Comparison of ENCODE assay signal across 19 cellular contexts in the genomic region with DNA sequence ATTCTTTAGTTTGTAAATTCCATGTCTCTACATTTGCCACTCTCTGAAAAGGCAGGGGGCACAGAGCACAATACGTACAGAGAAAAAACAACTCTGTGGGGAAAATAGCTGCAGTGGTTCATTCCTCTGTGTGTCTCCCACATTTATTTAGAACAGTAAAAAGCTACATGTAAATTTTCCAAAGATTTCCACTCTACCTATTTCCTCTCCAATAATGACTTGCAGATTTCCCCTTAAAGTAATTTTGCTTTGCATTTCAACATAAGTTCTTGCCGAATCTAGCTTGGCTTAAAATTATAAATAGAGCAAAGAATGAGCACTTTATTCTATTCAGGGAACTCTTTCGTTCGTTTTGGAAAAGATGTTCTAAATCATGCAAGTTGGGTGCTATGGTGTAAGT. TPM values are rescaled to one million over a fixed set of nuclear protein-coding genes. Genes with fewer than 3 reads are reported as not detected.
DNase-seq lines count a peak whose midpoint lies in the region; ATAC-seq and TF ChIP-seq lines count a peak whose summit lies in the region.
"Had no signal": no experiment of that assay in that cellular context is flagged by ENCODE, and none has a peak within 500 bp of the region (broad histone marks: within the 10 kb centered on the region; RNA-seq: fewer than 3 reads in every experiment).

No MANE protein-coding gene starts in this region.

- no peak overlapping the region for H2AFZ ChIP-seq in fibroblast of lung (ENCODE audit: low read length)
- H2AFZ ChIP-seq in MM.1S (ENCODE audit: low read length) = no peak overlapping the region

- intact Hi-C loops in body of pancreas (cut with DNase I) = no loop called here

- DNase-seq in SJSA1 (ENCODE audit: low read depth in 1 of 2, low spot score in 2 of 2) (no peak), fibroblast of lung (ENCODE audit: low read depth in 2 of 2) (no peak), putamen (ENCODE audit: low spot score) (peak; percentile 7), MM.1S (no peak), body of pancreas (no peak), suprapubic skin (ENCODE audit: low spot score in 2 of 2) (no peak), Peyer's patch (no peak)
- DNase-seq: activated B cell treated with CpG ODN at 0.5 μM for 24 hours; activated CD8-positive, alpha-beta memory T cell treated with anti-CD3 and anti-CD28 coated beads, Interleukin-2, amount 50 U/mL, for 48 hours; activated naive CD8-positive, alpha-beta T cell treated with anti-CD3 and anti-CD28 coated beads, Interleukin-2, amount 10 ng/mL, durations not matched to agents 7 days and 5 days; left lung; NCI-H2107; stimulated activated CD4-positive, alpha-beta T cell treated with anti-CD3 and anti-CD28 coated beads, Interleukin-2, amount 100 ng/mL, for 48 hours; stimulated activated naive CD4-positive, alpha-beta T cell had no signal

- peaks cover 0 to 9% (median 0%) of the 10 kb centered on the region in 11 experiments; a peak in 2 of 22 replicates for H3K9me3 ChIP-seq in BLaER1 treated with 17β-estradiol and CSF1 and Interleukin-3, amounts not matched to agents 10 nM and 100 nM (replicated peaks in 1 of 11)
- H3K9me3 ChIP-seq in SJSA1 (replicated peaks) (no peaks in the 10 kb centered on the region), fibroblast of lung (ENCODE audit: control insufficient read depth, insufficient read depth, low read depth, low read length) (no peaks in the 10 kb centered on the region), MM.1S (replicated peaks; ENCODE audit: insufficient read depth, low read length) (no peaks in the 10 kb centered on the region), body of pancreas (no peaks in the 10 kb centered on the region), suprapubic skin (no peaks in the 10 kb centered on the region), Peyer's patch (no peaks in the 10 kb centered on the region)
- H3K9me3 ChIP-seq: mucosa of descending colon had no signal

- H3K9ac ChIP-seq in BLaER1 treated with 17β-estradiol and CSF1 and Interleukin-3, amounts not matched to agents 10 nM and 100 nM = no peak overlapping the region
- H3K9ac ChIP-seq in fibroblast of lung (ENCODE audit: insufficient read depth, low read length) (no peak overlapping the region), MM.1S (ENCODE audit: low read length) (no peak overlapping the region)

- WGBS in body of pancreas, 2 donors = 65 to 70% methylated on average over 4 of the region's 4 CpGs
- 68% methylated on average over 4 of the region's 4 CpGs for WGBS in suprapubic skin

- no peaks in the 10 kb centered on the region for H3K27me3 ChIP-seq in BLaER1 treated with 17β-estradiol and CSF1 and Interleukin-3, amounts not matched to agents 10 nM and 100 nM
- H3K27me3 ChIP-seq in SJSA1 (replicated peaks) (no peaks in the 10 kb centered on the region), fibroblast of lung (ENCODE audit: control insufficient read depth, insufficient read depth, low read length) (no peaks in the 10 kb centered on the region), MM.1S (replicated peaks; ENCODE audit: insufficient read depth, low read length) (no peaks in the 10 kb centered on the region), body of pancreas (no peaks in the 10 kb centered on the region), suprapubic skin (no peaks in the 10 kb centered on the region), Peyer's patch (no peaks in the 10 kb centered on the region)
- H3K27me3 ChIP-seq: left lung had no signal

- no peak for ATAC-seq in body of pancreas

- H3K79me2 ChIP-seq in fibroblast of lung (ENCODE audit: control insufficient read depth, insufficient read depth, low read length) (no peaks in the 10 kb centered on the region), MM.1S (ENCODE audit: low read length) (no peaks in the 10 kb centered on the region)

- no peak for TF ChIP-seq EP300 in suprapubic skin (IDR thresholded peaks at IDR 0.05)

- peaks cover 30 to 60% (median 49%) of the 10 kb centered on the region in 10 experiments for H3K4me1 ChIP-seq in BLaER1 treated with 17β-estradiol and CSF1 and Interleukin-3, amounts not matched to agents 10 nM and 100 nM
- H3K4me1 ChIP-seq in SJSA1 (replicated peaks) = peaks cover 42% of the 10 kb centered on the region
- H3K4me1 ChIP-seq in fibroblast of lung (ENCODE audit: control insufficient read depth, extremely low read depth, insufficient read depth, low read length) = peaks cover 7% of the 10 kb centered on the region
- no peaks in the 10 kb centered on the region for H3K4me1 ChIP-seq in MM.1S (ENCODE audit: low read length)
- H3K4me1 ChIP-seq in body of pancreas = peaks cover 25% of the 10 kb centered on the region
- H3K4me1 ChIP-seq in suprapubic skin = no peaks in the 10 kb centered on the region
- peaks cover 0 to 29% (median 0%) of the 10 kb centered on the region in 4 donors for H3K4me1 ChIP-seq in Peyer's patch

- H3K4me2 ChIP-seq in BLaER1 treated with 17β-estradiol and CSF1 and Interleukin-3, amounts not matched to agents 10 nM and 100 nM = peak overlapping the region; percentile 15 to 78 (median 62); a peak in 21 of 22 replicates
- H3K4me2 ChIP-seq in fibroblast of lung (ENCODE audit: extremely low read depth, insufficient read depth, low read length) = no peak overlapping the region
- no peak overlapping the region for H3K4me2 ChIP-seq in MM.1S (ENCODE audit: low read depth, low read length)

- no peak overlapping the region for H3K4me3 ChIP-seq in BLaER1 treated with 17β-estradiol and CSF1 and Interleukin-3, amounts not matched to agents 10 nM and 100 nM
- H3K4me3 ChIP-seq in SJSA1 = no peak overlapping the region
- no peak overlapping the region for H3K4me3 ChIP-seq in fibroblast of lung (replicated peaks in 1 of 4; ENCODE audit: control extremely low read depth in 1 of 4, insufficient read depth in 1 of 4, low read depth in 3 of 4, low read length in 4 of 4)
- H3K4me3 ChIP-seq in MM.1S (ENCODE audit: low read length) = no peak overlapping the region
- H3K4me3 ChIP-seq in body of pancreas = no peak overlapping the region
- no peak overlapping the region for H3K4me3 ChIP-seq in suprapubic skin
- no peak overlapping the region for H3K4me3 ChIP-seq in Peyer's patch
- H3K4me3 ChIP-seq: left lung, mucosa of descending colon, smooth muscle cell had no signal

- no peaks in the 10 kb centered on the region for H3F3A ChIP-seq in MM.1S (ENCODE audit: insufficient read depth, low read length)

- TF ChIP-seq POLR2A in body of pancreas (IDR thresholded peaks at IDR 0.05) (no peak), suprapubic skin (IDR thresholded peaks at IDR 0.05) (no peak), Peyer's patch (IDR thresholded peaks at IDR 0.05) (no peak)

- no peak for TF ChIP-seq CTCF in fibroblast of lung (conservative IDR thresholded peaks at IDR 0.05 in 1 of 2, IDR thresholded peaks at IDR 0.05 in 1 of 2; ENCODE audit: low read depth in 1 of 2, low read length in 2 of 2)
- TF ChIP-seq CTCF in MM.1S (IDR thresholded peaks at IDR 0.05; ENCODE audit: low read length) = no peak
- no peak for TF ChIP-seq CTCF in body of pancreas (IDR thresholded peaks at IDR 0.05)
- TF ChIP-seq CTCF in suprapubic skin (IDR thresholded peaks at IDR 0.05) = no peak
- TF ChIP-seq CTCF in Peyer's patch (IDR thresholded peaks at IDR 0.05) = no peak

- H3K27ac ChIP-seq in BLaER1 treated with 17β-estradiol and CSF1 and Interleukin-3, amounts not matched to agents 10 nM and 100 nM = peak overlapping the region in 3 of 11 experiments; percentile 9 to 42 (median 10); a peak in 3 of 22 replicates
- H3K27ac ChIP-seq in SJSA1 = peak overlapping the region; percentile 62
- H3K27ac ChIP-seq in fibroblast of lung (ENCODE audit: insufficient read depth, low read length) = peak overlapping the region; percentile 1
- H3K27ac ChIP-seq in MM.1S (ENCODE audit: low read length) = no peak overlapping the region
- no peak overlapping the region for H3K27ac ChIP-seq in body of pancreas
- no peak overlapping the region for H3K27ac ChIP-seq in suprapubic skin
- H3K27ac ChIP-seq in Peyer's patch = peak overlapping the region in 1 of 4 donors; percentile 68

- peaks cover 0 to 3% (median 0%) of the 10 kb centered on the region in 11 experiments; a peak in 2 of 22 replicates for H4K20me1 ChIP-seq in BLaER1 treated with 17β-estradiol and CSF1 and Interleukin-3, amounts not matched to agents 10 nM and 100 nM
- H4K20me1 ChIP-seq in fibroblast of lung (ENCODE audit: control insufficient read depth, extremely low read depth, insufficient read depth, low read length) (no peaks in the 10 kb centered on the region), MM.1S (ENCODE audit: insufficient read depth, low read length) (no peaks in the 10 kb centered on the region)

- no peaks in the 10 kb centered on the region for H3K9me2 ChIP-seq in MM.1S (replicated peaks; ENCODE audit: insufficient read depth, low read length)

- no peaks in the 10 kb centered on the region for H3K36me3 ChIP-seq in BLaER1 treated with 17β-estradiol and CSF1 and Interleukin-3, amounts not matched to agents 10 nM and 100 nM
- peaks cover 4% of the 10 kb centered on the region; the same call in 1 of the 2 replicates for H3K36me3 ChIP-seq in SJSA1
- no peaks in the 10 kb centered on the region for H3K36me3 ChIP-seq in fibroblast of lung (ENCODE audit: control insufficient read depth, insufficient read depth, low read length)
- H3K36me3 ChIP-seq in MM.1S (replicated peaks; ENCODE audit: insufficient read depth, low read length) = no peaks in the 10 kb centered on the region
- H3K36me3 ChIP-seq in body of pancreas (replicated peaks in 1 of 2; ENCODE audit: insufficient read depth in 1 of 2, low read depth in 2 of 2) = no peaks in the 10 kb centered on the region
- peaks cover 5% of the 10 kb centered on the region for H3K36me3 ChIP-seq in suprapubic skin
- no peaks in the 10 kb centered on the region for H3K36me3 ChIP-seq in Peyer's patch
- H3K36me3 ChIP-seq: left lung had no signal

RNA-seq across cellular contexts. Expression of gene NR2E3, which starts 58.3 kb away (rescaled TPM):
- total RNA-seq in SJSA1 (2014; rRNA removed; shearing (Covaris generic)) = not detected in 2 replicates
- total RNA-seq in fibroblast of lung (0.77 and 1.3 TPM in 2 replicates), body of pancreas (under 1 TPM in 1 of 2 donors, not detected in 1; 0.52 TPM), suprapubic skin (under 1 TPM in 1 of 4 donors, not detected in 3; 0.48 TPM), Peyer's patch (1 to 10 TPM in 3 of 4 donors, not detected in 1; 1.3 to 1.4 (median 1.3) TPM)
- 0.05 and 0.08 TPM in 2 replicates for polyA plus RNA-seq in fibroblast of lung
- polyA plus RNA-seq in fibroblast of lung (2012) = 0.08 and 0.12 TPM in 2 replicates
- 0.37 TPM in 1 of 2 replicates, not detected in the other for polyA minus RNA-seq in fibroblast of lung (ENCODE audit: low replicate concordance)
- total RNA-seq: activated B cell treated with CpG ODN at 0.5 μM for 24 hours; activated naive CD8-positive, alpha-beta T cell treated with anti-CD3 and anti-CD28 coated beads, Interleukin-2, amount 10 ng/mL, durations not matched to agents 7 days and 5 days; pulmonary artery endothelial cell; RPMI7951; smooth muscle cell had no signal
- polyA plus RNA-seq: smooth muscle cell had no signal

Comparison
In these comparisons a context has a peak if more than half of its experiments do, and no peak if none do; other contexts are left out.
1. H3K27ac ChIP-seq: peak in SJSA1 (single experiment) and fibroblast of lung (single experiment); none in MM.1S (single experiment), body of pancreas (0 of 4) and suprapubic skin (single experiment).
2. H3K4me2 ChIP-seq: peak in BLaER1 treated with 17β-estradiol and CSF1 and Interleukin-3, amounts not matched to agents 10 nM and 100 nM (11 of 11); none in fibroblast of lung (single experiment) and MM.1S (single experiment).